ENCODE assay signal across 27 cellular contexts in the genomic region with DNA sequence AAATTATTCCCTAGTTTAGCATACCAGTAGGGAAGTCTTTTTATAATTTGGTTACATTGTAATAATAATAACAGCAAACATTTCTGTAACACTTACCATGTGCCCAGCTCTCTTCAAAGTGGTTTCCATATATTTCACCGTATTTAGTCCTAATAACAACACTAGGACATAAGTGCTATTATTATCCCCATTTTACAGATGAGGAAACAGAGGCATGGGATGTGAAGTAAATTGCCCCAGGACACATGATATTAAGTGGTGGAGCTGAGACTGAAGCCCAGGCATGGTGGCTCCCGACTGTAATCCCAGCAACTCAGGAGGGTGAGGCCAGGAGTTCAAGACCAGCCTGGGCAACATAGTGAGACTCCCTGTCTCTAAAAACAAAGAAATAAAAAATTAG. TPM values are rescaled to one million over a fixed set of nuclear protein-coding genes. Genes with fewer than 3 reads are reported as not detected.
DNase-seq lines count a peak whose midpoint lies in the region; ATAC-seq, FAIRE-seq and TF ChIP-seq lines count a peak whose summit lies in the region.
"Had no signal": no experiment of that assay in that cellular context is flagged by ENCODE, and none has a peak within 500 bp of the region (broad histone marks: within the 10 kb centered on the region; RNA-seq: fewer than 3 reads in every experiment).

No MANE protein-coding gene starts in this region.

- H3K9ac ChIP-seq in Karpas-422 (ENCODE audit: low read length) (no peak overlapping the region), kidney (ENCODE audit: low read length in 2 of 2) (no peak overlapping the region)
- H3K9ac ChIP-seq: BLaER1 had no signal

- no peak overlapping the region for H3K4me2 ChIP-seq in Karpas-422 (ENCODE audit: low read depth, low read length, poor library complexity, severe bottlenecking)
- H3K4me2 ChIP-seq: BLaER1 had no signal

- H4K20me1 ChIP-seq in Karpas-422 (ENCODE audit: insufficient read depth, low read depth, low read length): no peaks in the 10 kb centered on the region
- H4K20me1 ChIP-seq: BLaER1 had no signal

- TF ChIP-seq CTCF in HEK293 (tag by site-specific recombination; IDR thresholded peaks at IDR 0.05) (no peak), chondrocyte (IDR thresholded peaks at IDR 0.05) (no peak), kidney (IDR thresholded peaks at IDR 0.05; ENCODE audit: borderline replicate concordance, extremely low read depth, insufficient read depth) (no peak)

- no peak overlapping the region for H3K4me3 ChIP-seq in HEK293 (ENCODE audit: low read depth, low read length)
- H3K4me3 ChIP-seq in Karpas-422 (ENCODE audit: low read length): no peak overlapping the region
- no peak overlapping the region for H3K4me3 ChIP-seq in kidney (ENCODE audit: low read length in 2 of 2)
- H3K4me3 ChIP-seq: BLaER1, GM12878 had no signal

- no peak overlapping the region for H3K27ac Mint-ChIP-seq in chondrocyte (ENCODE audit: unreplicated experiment)
- H3K27ac Mint-ChIP-seq: CD4-positive, CD25-positive, alpha-beta regulatory T cell; CD8-positive, alpha-beta memory T cell had no signal

- peaks cover 6% of the 10 kb centered on the region for H3K4me1 Mint-ChIP-seq in chondrocyte (ENCODE audit: low read depth)

- H3K27ac ChIP-seq in HEK293 (ENCODE audit: extremely low read depth, low read depth, low read length) (no peak overlapping the region), Karpas-422 (ENCODE audit: low read length) (no peak overlapping the region), kidney (ENCODE audit: low read depth in 2 of 2, low read length in 2 of 2) (no peak overlapping the region)
- H3K27ac ChIP-seq: BLaER1 had no signal

- no peaks in the 10 kb centered on the region for H3K27me3 ChIP-seq in Karpas-422 (ENCODE audit: low read length)
- H3K27me3 ChIP-seq: BE2C, BLaER1 had no signal

- no peak overlapping the region for H3K4me3 Mint-ChIP-seq in chondrocyte (ENCODE audit: unreplicated experiment)
- H3K4me3 Mint-ChIP-seq: CD14-positive monocyte; CD4-positive, alpha-beta memory T cell; CD4-positive, CD25-positive, alpha-beta regulatory T cell; CD8-positive, alpha-beta memory T cell had no signal

- no peak for ATAC-seq in GM18867 (IDR thresholded peaks at IDR 0.05; ENCODE audit: unreplicated experiment)
- ATAC-seq: GM12878 had no signal

- H3K9me3 Mint-ChIP-seq in chondrocyte (ENCODE audit: low read depth): no peaks in the 10 kb centered on the region
- H3K9me3 Mint-ChIP-seq: CD4-positive, alpha-beta memory T cell; CD4-positive, CD25-positive, alpha-beta regulatory T cell; CD8-positive, alpha-beta memory T cell had no signal

- no peaks in the 10 kb centered on the region for H3K9me2 ChIP-seq in Karpas-422 (replicated peaks; ENCODE audit: insufficient read depth, low read length)

- DNase-seq in Karpas-422 (peak; percentile 1), chondrocyte (ENCODE audit: low spot score) (peak; percentile 1), kidney (no peak)
- DNase-seq: 8988T; ACHN; BE2C; C1 segment of cervical spinal cord; CD4-positive, alpha-beta memory T cell; CD4-positive, CD25-positive, alpha-beta regulatory T cell; CD8-positive, alpha-beta memory T cell; COR-L47; DMS 273 treated with DMSO at 0.1 percent for 48 hours; DMS153; DMS53; DMS79; DND-41; EL; GDM1 had no signal

- H3K36me3 ChIP-seq in HEK293 (ENCODE audit: control insufficient read depth in 2 of 2, insufficient read depth in 1 of 2, low read length in 2 of 2): peaks cover 0 to 16% of the 10 kb centered on the region in 2 experiments; a peak in 2 of 3 replicates
- H3K36me3 ChIP-seq in Karpas-422 (ENCODE audit: insufficient read depth, low read length): no peaks in the 10 kb centered on the region
- peaks cover 8 to 23% of the 10 kb centered on the region in 2 donors for H3K36me3 ChIP-seq in kidney (ENCODE audit: control insufficient read depth in 1 of 2, insufficient read depth in 2 of 2, low read length in 2 of 2)
- H3K36me3 ChIP-seq: BE2C had no signal

- no peaks in the 10 kb centered on the region for H3K4me1 ChIP-seq in HEK293 (ENCODE audit: control insufficient read depth, insufficient read depth, low read length)
- H3K4me1 ChIP-seq in Karpas-422 (ENCODE audit: low read length): peaks cover 4% of the 10 kb centered on the region
- no peaks in the 10 kb centered on the region for H3K4me1 ChIP-seq in kidney (ENCODE audit: control insufficient read depth in 1 of 2, insufficient read depth in 1 of 2, low read depth in 1 of 2, low read length in 2 of 2)
- H3K4me1 ChIP-seq: BE2C had no signal

- H3K9me3 ChIP-seq in HEK293 (ENCODE audit: control insufficient read depth, insufficient read depth, low read depth, low read length): no peaks in the 10 kb centered on the region
- H3K9me3 ChIP-seq in Karpas-422 (ENCODE audit: low read length): no peaks in the 10 kb centered on the region
- H3K9me3 ChIP-seq in kidney (ENCODE audit: control insufficient read depth in 1 of 2, low read length in 2 of 2): no peaks in the 10 kb centered on the region
- H3K9me3 ChIP-seq: BE2C, BLaER1 had no signal

- H3K79me2 ChIP-seq in Karpas-422 (ENCODE audit: low read length): no peaks in the 10 kb centered on the region

- H2AFZ ChIP-seq in Karpas-422 (ENCODE audit: low read length): no peak overlapping the region

- POLR2A ChIA-PET in HEK293 (lab: Yijun Ruan, JAX): no interaction called here

- CTCF ChIA-PET in HEK293 (lab: Yijun Ruan, JAX): interaction anchor here (1.0 kb wide), 1 partner anchor 133 kb away, joined by 3 read pairs; the partner anchor contains the start of gene MCM10

- peaks cover 14% of the 10 kb centered on the region for H3K36me3 Mint-ChIP-seq in chondrocyte (ENCODE audit: low read depth)

- no peaks in the 10 kb centered on the region for H3K27me3 Mint-ChIP-seq in chondrocyte (ENCODE audit: low read depth)
- H3K27me3 Mint-ChIP-seq: CD4-positive, alpha-beta memory T cell; CD4-positive, CD25-positive, alpha-beta regulatory T cell; CD8-positive, alpha-beta memory T cell had no signal

- intact Hi-C loops in kidney (cut with DNase I): no loop called here

- no peak for FAIRE-seq in kidney (lab: Jason Lieb, UNC)
- FAIRE-seq: A204.1, GM12878, GM12892, GM18507, GM19239 had no signal

TF ChIP-seq in HEK293, 187 proteins besides CTCF, POLR2A, EP300 and RAD21:
- TF ChIP-seq ZSCAN16 (tag by site-specific recombination; IDR thresholded peaks at IDR 0.05): no peak
- no peak for TF ChIP-seq SP2 (tag by site-specific recombination; IDR thresholded peaks at IDR 0.05)
- 0 out of 2 replicates have a peak, but pooled peaks have one; percentile 21 for TF ChIP-seq ZNF121 (tag by site-specific recombination; IDR thresholded peaks at IDR 0.05)
- TF ChIP-seq SALL2 (tag by site-specific recombination; IDR thresholded peaks at IDR 0.05; ENCODE audit: borderline replicate concordance): no peak

RNA-seq across cellular contexts. Expression of gene PHYH, which starts 5.1 kb away (rescaled TPM):
- 3.5 and 4.0 TPM in 2 replicates for total RNA-seq in Karpas-422 (2014; rRNA removed; shearing (Covaris generic); ENCODE audit: low replicate concordance)
- total RNA-seq in chondrocyte: 24.9 to 31.5 TPM (median 26.0 TPM) in 3 replicates
- 45.8 TPM for total RNA-seq in kidney
- polyA plus RNA-seq in kidney (ENCODE audit: insufficient read depth, low read depth, low replicate concordance): 166 TPM

RNA-seq across cellular contexts. Expression of gene SEPHS1, which starts 53.3 kb away (rescaled TPM):
- 70.0 and 81.0 TPM in 2 replicates for total RNA-seq in Karpas-422 (2014; rRNA removed; shearing (Covaris generic); ENCODE audit: low replicate concordance)
- total RNA-seq in chondrocyte (48.4 to 52.9 TPM (median 48.7 TPM) in 3 replicates), kidney (53.5 TPM)
- 48.8 TPM for polyA plus RNA-seq in kidney (ENCODE audit: insufficient read depth, low read depth, low replicate concordance)
